9 cellular contexts compared by ENCODE assay signal in genomic region chr19:17248011-17248776, GRCh38. TPM values are rescaled to one million over a fixed set of nuclear protein-coding genes. Genes with fewer than 3 reads are reported as not detected.
DNase-seq lines count a peak whose midpoint lies in the region; ATAC-seq, FAIRE-seq and TF ChIP-seq lines count a peak whose summit lies in the region.
"Had no signal": no experiment of that assay in that cellular context is flagged by ENCODE, and none has a peak within 500 bp of the region (broad histone marks: within the 10 kb centered on the region; RNA-seq: fewer than 3 reads in every experiment).

No MANE protein-coding gene starts in this region.

- H3K4me2 ChIP-seq in PC-9, result peak overlapping the region; percentile 86

- no peak for FAIRE-seq in GM12891 (lab: Jason Lieb, UNC)

- POLR2A ChIA-PET in PC-9 (lab: Charles Lee; ENCODE audit: unreplicated experiment), result interaction anchor here (1.9 kb wide), 1 partner anchor 19 kb away, joined by 8 read pairs; the partner anchor contains the start of gene BABAM1
- POLR2A ChIA-PET in CD8-positive, alpha-beta memory T cell (lab: Charles Lee), result interaction anchor here (1.0 kb wide), 1 partner anchor 21 kb away, joined by 3 read pairs; no protein-coding TSS in a partner anchor
- POLR2A ChIA-PET in activated CD4-positive, alpha-beta memory T cell treated with anti-CD3 and anti-CD28 coated beads, Interleukin-2, amount 10 ng/mL, durations not matched to agents 7 days and 5 days (lab: Charles Lee), result no interaction called here

- peaks cover 3 to 9% (median 4%) of the 10 kb centered on the region in 3 donors for H3K4me1 Mint-ChIP-seq in CD8-positive, alpha-beta memory T cell
- peaks cover 10% of the 10 kb centered on the region for H3K4me1 Mint-ChIP-seq in activated CD4-positive, alpha-beta memory T cell treated with anti-CD3 and anti-CD28 coated beads, Interleukin-2, amount 10 ng/mL, durations not matched to agents 7 days and 5 days

- intact Hi-C loops in PC-9 (cut with micrococcal nuclease; ENCODE audit: unreplicated experiment), result no loop called here
- intact Hi-C loops in lower lobe of right lung (cut with DNase I), result no loop called here

- CTCF ChIA-PET in PC-9 (lab: Charles Lee), result interaction anchor here (0.6 to 1.5 kb wide), 4 partner anchors 12 to 530 kb away, joined by 3 to 9 read pairs (median 4); partner anchors contain the start of gene MRPL34
- CTCF ChIA-PET in CD8-positive, alpha-beta memory T cell (lab: Charles Lee), result interaction anchor here (0.7 to 1.8 kb wide), 4 partner anchors 12 to 34 kb away, joined by 3 to 7 read pairs (median 4); no protein-coding TSS in a partner anchor
- CTCF ChIA-PET in activated CD4-positive, alpha-beta memory T cell treated with anti-CD3 and anti-CD28 coated beads, Interleukin-2, amount 10 ng/mL, durations not matched to agents 7 days and 5 days (lab: Charles Lee), result no interaction called here

- TF ChIP-seq CTCF in PC-9 (conservative IDR thresholded peaks at IDR 0.05) (no peak), lower lobe of right lung (IDR thresholded peaks at IDR 0.05) (no peak)

- H3K36me3 Mint-ChIP-seq in CD8-positive, alpha-beta memory T cell, result no peaks in the 10 kb centered on the region
- no peaks in the 10 kb centered on the region for H3K36me3 Mint-ChIP-seq in activated CD4-positive, alpha-beta memory T cell treated with anti-CD3 and anti-CD28 coated beads, Interleukin-2, amount 10 ng/mL, durations not matched to agents 7 days and 5 days (ENCODE audit: low read depth)
- H3K36me3 Mint-ChIP-seq: activated naive CD8-positive, alpha-beta T cell treated with anti-CD3 and anti-CD28 coated beads, Interleukin-2, amount 10 ng/mL, durations not matched to agents 7 days and 5 days had no signal

- H3K27ac ChIP-seq in PC-9 (peak overlapping the region; percentile 95), lower lobe of right lung (peak overlapping the region; percentile 49)
- H3K27ac ChIP-seq in CD8-positive, alpha-beta memory T cell (ENCODE audit: low read depth, low read length), result no peak overlapping the region

- H3K9me3 Mint-ChIP-seq in CD8-positive, alpha-beta memory T cell, result no peaks in the 10 kb centered on the region
- H3K9me3 Mint-ChIP-seq in activated CD4-positive, alpha-beta memory T cell treated with anti-CD3 and anti-CD28 coated beads, Interleukin-2, amount 10 ng/mL, durations not matched to agents 7 days and 5 days, result no peaks in the 10 kb centered on the region
- H3K9me3 Mint-ChIP-seq: activated naive CD8-positive, alpha-beta T cell treated with anti-CD3 and anti-CD28 coated beads, Interleukin-2, amount 10 ng/mL, durations not matched to agents 7 days and 5 days had no signal

- H3F3A ChIP-seq in PC-9 (ENCODE audit: insufficient read depth, low read depth), result peaks cover 45% of the 10 kb centered on the region

- no peak overlapping the region for H3K27ac Mint-ChIP-seq in CD8-positive, alpha-beta memory T cell
- H3K27ac Mint-ChIP-seq in activated CD4-positive, alpha-beta memory T cell treated with anti-CD3 and anti-CD28 coated beads, Interleukin-2, amount 10 ng/mL, durations not matched to agents 7 days and 5 days, result no peak overlapping the region
- H3K27ac Mint-ChIP-seq: activated naive CD8-positive, alpha-beta T cell treated with anti-CD3 and anti-CD28 coated beads, Interleukin-2, amount 10 ng/mL, durations not matched to agents 7 days and 5 days had no signal

- peaks cover 25% of the 10 kb centered on the region for H3K79me2 ChIP-seq in PC-9 (ENCODE audit: low read depth)

- H3K36me3 ChIP-seq in PC-9 (ENCODE audit: low read depth) (no peaks in the 10 kb centered on the region), lower lobe of right lung (peaks cover 10% of the 10 kb centered on the region)
- no peaks in the 10 kb centered on the region for H3K36me3 ChIP-seq in CD8-positive, alpha-beta memory T cell (ENCODE audit: insufficient read depth, low read length)

- DNase-seq in GM12891 (ENCODE audit: insufficient read length, low spot score) (no peak), PC-9 (peak; percentile 85 to 98), lower lobe of right lung (no peak), NCI-H774 (lab: John Stamatoyannopoulos, UW) (no peak)
- no peak for DNase-seq in CD8-positive, alpha-beta memory T cell
- no peak for DNase-seq in activated CD4-positive, alpha-beta memory T cell treated with anti-CD3 and anti-CD28 coated beads, Interleukin-2, amount 10 ng/mL, durations not matched to agents 7 days and 5 days
- DNase-seq: activated naive CD8-positive, alpha-beta T cell treated with anti-CD3 and anti-CD28 coated beads, Interleukin-2, amount 10 ng/mL, durations not matched to agents 7 days and 5 days; NCI-H1930 had no signal

- BruUV-seq in PC-9 (replicated peaks; lab: Mats Ljungman, UMichigan), result TSS peak; percentile 69

- ATAC-seq in lower lobe of right lung, result no peak

- no peaks in the 10 kb centered on the region for H3K9me2 ChIP-seq in PC-9 (ENCODE audit: insufficient read depth)

- peak overlapping the region; percentile 40 for H2AFZ ChIP-seq in PC-9

- H3K27me3 ChIP-seq in PC-9 (ENCODE audit: insufficient read depth, low read depth) (no peaks in the 10 kb centered on the region), lower lobe of right lung (ENCODE audit: low read depth) (no peaks in the 10 kb centered on the region)
- no peaks in the 10 kb centered on the region for H3K27me3 ChIP-seq in CD8-positive, alpha-beta memory T cell (ENCODE audit: insufficient read depth, low read length, poor library complexity, severe bottlenecking)

- H3K4me3 Mint-ChIP-seq in CD8-positive, alpha-beta memory T cell, result peak overlapping the region in 1 of 7 donors; percentile 55
- H3K4me3 Mint-ChIP-seq in activated CD4-positive, alpha-beta memory T cell treated with anti-CD3 and anti-CD28 coated beads, Interleukin-2, amount 10 ng/mL, durations not matched to agents 7 days and 5 days, result no peak overlapping the region
- H3K4me3 Mint-ChIP-seq: activated naive CD8-positive, alpha-beta T cell treated with anti-CD3 and anti-CD28 coated beads, Interleukin-2, amount 10 ng/mL, durations not matched to agents 7 days and 5 days had no signal

- peaks cover 6 to 8% of the 10 kb centered on the region in 2 donors for H3K27me3 Mint-ChIP-seq in CD8-positive, alpha-beta memory T cell
- peaks cover 17% of the 10 kb centered on the region for H3K27me3 Mint-ChIP-seq in activated CD4-positive, alpha-beta memory T cell treated with anti-CD3 and anti-CD28 coated beads, Interleukin-2, amount 10 ng/mL, durations not matched to agents 7 days and 5 days

- peak overlapping the region; percentile 61; the same call in 1 of the 2 replicates for H3K4me3 ChIP-seq in PC-9
- H3K4me3 ChIP-seq in lower lobe of right lung, result no peak overlapping the region
- H3K4me3 ChIP-seq in CD8-positive, alpha-beta memory T cell (ENCODE audit: low read length), result no peak overlapping the region

- H4K20me1 ChIP-seq in PC-9 (ENCODE audit: insufficient read depth), result peaks cover 7% of the 10 kb centered on the region

- TF ChIP-seq POLR2A in GM12891 (IDR thresholded peaks at IDR 0.05; ENCODE audit: low read depth, low read length), result no peak

- H3K4me1 ChIP-seq in PC-9 (replicated peaks; ENCODE audit: insufficient read depth) (peaks cover 41% of the 10 kb centered on the region), lower lobe of right lung (peaks cover 21% of the 10 kb centered on the region)
- H3K4me1 ChIP-seq in CD8-positive, alpha-beta memory T cell (ENCODE audit: insufficient read depth, low read length), result peaks cover 8% of the 10 kb centered on the region

- no peaks in the 10 kb centered on the region for H3K9me3 ChIP-seq in PC-9 (ENCODE audit: insufficient read depth, low read depth)
- no peaks in the 10 kb centered on the region for H3K9me3 ChIP-seq in lower lobe of right lung
- H3K9me3 ChIP-seq in CD8-positive, alpha-beta memory T cell (ENCODE audit: low read length), result no peaks in the 10 kb centered on the region

TF ChIP-seq in GM12891, 5 proteins besides CTCF, POLR2A, EP300 and RAD21:
- 0 out of 2 replicates have a peak, but pooled peaks have one; percentile 21 for TF ChIP-seq POU2F2 (IDR thresholded peaks at IDR 0.05; ENCODE audit: low read depth, low read length)
- TF ChIP-seq SPI1 (IDR thresholded peaks at IDR 0.05; ENCODE audit: low read depth, low read length), result no peak

RNA-seq across cellular contexts. Expression of gene NR2F6, which starts 2.5 kb away (rescaled TPM):
- 2.6 TPM for polyA plus RNA-seq in GM12891 (2012; ENCODE audit: low read depth, missing spikeins)
- 90.8 and 112 TPM in 2 replicates for total RNA-seq in PC-9 (2021)
- total RNA-seq in lower lobe of right lung, result 38.7 TPM
- total RNA-seq in CD8-positive, alpha-beta memory T cell, result 1 to 10 TPM; 7.4 to 7.8 TPM
- 0.94 TPM for polyA plus RNA-seq in CD8-positive, alpha-beta memory T cell
- 1 to 10 TPM; 5.7 to 6.5 TPM for total RNA-seq in activated CD4-positive, alpha-beta memory T cell treated with anti-CD3 and anti-CD28 coated beads, Interleukin-2, amount 10 ng/mL, durations not matched to agents 7 days and 5 days

RNA-seq across cellular contexts. Expression of gene USHBP1, which starts 16.4 kb away (rescaled TPM):
- 0.17 TPM for polyA plus RNA-seq in GM12891 (2012; ENCODE audit: low read depth, missing spikeins)
- total RNA-seq in PC-9 (2021), result not detected in 2 replicates
- total RNA-seq in lower lobe of right lung, result 8.2 TPM
- under 1 TPM; 0.07 to 0.27 TPM for total RNA-seq in CD8-positive, alpha-beta memory T cell
- polyA plus RNA-seq in CD8-positive, alpha-beta memory T cell, result not detected
- total RNA-seq in activated CD4-positive, alpha-beta memory T cell treated with anti-CD3 and anti-CD28 coated beads, Interleukin-2, amount 10 ng/mL, durations not matched to agents 7 days and 5 days, result under 1 TPM; 0.38 to 0.45 TPM
- total RNA-seq: activated naive CD8-positive, alpha-beta T cell treated with anti-CD3 and anti-CD28 coated beads, Interleukin-2, amount 10 ng/mL, durations not matched to agents 7 days and 5 days; fibroblast of lung had no signal
- polyA plus RNA-seq: fibroblast of lung had no signal

RNA-seq across cellular contexts. Expression of gene BABAM1, which starts 19.0 kb away (rescaled TPM):
- polyA plus RNA-seq in GM12891 (2012; ENCODE audit: low read depth, missing spikeins), result 71.7 TPM
- total RNA-seq in PC-9 (2021) (127 and 152 TPM in 2 replicates), lower lobe of right lung (58.4 TPM)
- 100 to 1,000 TPM; 124 to 132 TPM for total RNA-seq in CD8-positive, alpha-beta memory T cell
- 114 TPM for polyA plus RNA-seq in CD8-positive, alpha-beta memory T cell
- total RNA-seq in activated CD4-positive, alpha-beta memory T cell treated with anti-CD3 and anti-CD28 coated beads, Interleukin-2, amount 10 ng/mL, durations not matched to agents 7 days and 5 days, result 100 to 1,000 TPM in 1 of 2 experiments, 10 to 100 TPM in 1; 98.5 to 100 TPM

RNA-seq across cellular contexts. Expression of gene OCEL1, which starts 22.2 kb away (rescaled TPM):
- polyA plus RNA-seq in GM12891 (2012; ENCODE audit: low read depth, missing spikeins), result 10.6 TPM
- 30.6 and 34.5 TPM in 2 replicates for total RNA-seq in PC-9 (2021)
- 37.2 TPM for total RNA-seq in lower lobe of right lung
- total RNA-seq in CD8-positive, alpha-beta memory T cell, result 10 to 100 TPM; 15.0 to 16.8 TPM
- polyA plus RNA-seq in CD8-positive, alpha-beta memory T cell, result 35.5 TPM
- total RNA-seq in activated CD4-positive, alpha-beta memory T cell treated with anti-CD3 and anti-CD28 coated beads, Interleukin-2, amount 10 ng/mL, durations not matched to agents 7 days and 5 days, result 10 to 100 TPM; 20.9 to 22.6 TPM

RNA-seq across cellular contexts. Expression of gene USE1, which starts 33.0 kb away (rescaled TPM):
- 30.4 TPM for polyA plus RNA-seq in GM12891 (2012; ENCODE audit: low read depth, missing spikeins)
- total RNA-seq in PC-9 (2021) (19.8 and 22.5 TPM in 2 replicates), lower lobe of right lung (32.0 TPM)
- 10 to 100 TPM; 31.9 to 35.4 TPM for total RNA-seq in CD8-positive, alpha-beta memory T cell
- polyA plus RNA-seq in CD8-positive, alpha-beta memory T cell, result 33.6 TPM
- 10 to 100 TPM; 19.9 to 20.4 TPM for total RNA-seq in activated CD4-positive, alpha-beta memory T cell treated with anti-CD3 and anti-CD28 coated beads, Interleukin-2, amount 10 ng/mL, durations not matched to agents 7 days and 5 days

Comparison
In these comparisons a context has a peak if more than half of its experiments do, and no peak if none do; other contexts are left out.
1. DNase-seq: peak in PC-9 (2 of 2); none in GM12891 (single experiment), lower lobe of right lung (single experiment), CD8-positive, alpha-beta memory T cell (0 of 5), activated CD4-positive, alpha-beta memory T cell treated with anti-CD3 and anti-CD28 coated beads, Interleukin-2, amount 10 ng/mL, durations not matched to agents 7 days and 5 days (single experiment) and NCI-H774 (single experiment).